Comparison of ENCODE assay signal across 8 cellular contexts in the genomic region with DNA sequence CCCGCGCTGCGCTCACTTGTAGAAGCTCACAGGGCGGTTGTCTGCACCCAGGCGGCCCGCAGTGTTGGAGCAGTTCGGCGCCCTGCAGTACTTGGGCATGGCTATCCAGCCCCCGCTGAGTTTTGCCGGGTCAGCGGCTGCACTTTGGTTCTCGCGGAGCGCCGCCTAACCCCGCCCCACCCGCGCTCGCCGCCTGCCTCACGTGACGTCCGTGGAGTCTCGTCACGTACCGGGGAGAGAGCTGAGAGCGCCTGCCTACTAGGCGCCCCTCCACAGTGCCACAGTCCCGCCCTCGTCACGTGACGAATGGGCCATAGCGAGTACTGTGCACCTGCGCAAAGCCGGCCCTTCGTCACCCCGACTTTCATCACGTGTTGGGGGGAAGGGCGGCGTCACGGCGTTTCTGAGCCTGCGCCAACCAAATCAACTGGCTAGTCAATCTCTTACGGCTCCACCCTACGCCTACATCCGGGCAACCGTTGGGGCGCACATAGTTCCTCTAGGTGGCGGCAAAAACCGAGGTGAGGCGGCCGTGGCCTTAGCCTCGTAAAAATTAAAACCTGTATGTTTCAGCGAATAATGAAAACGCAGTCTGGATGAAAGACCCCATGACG. TPM values are rescaled to one million over a fixed set of nuclear protein-coding genes. Genes with fewer than 3 reads are reported as not detected.
A peak's percentile ranks its signal among the peaks of the same experiment; 100 is the strongest.
DNase-seq lines count a peak whose midpoint lies in the region; ATAC-seq and TF ChIP-seq lines count a peak whose summit lies in the region.

A gene with protein sequence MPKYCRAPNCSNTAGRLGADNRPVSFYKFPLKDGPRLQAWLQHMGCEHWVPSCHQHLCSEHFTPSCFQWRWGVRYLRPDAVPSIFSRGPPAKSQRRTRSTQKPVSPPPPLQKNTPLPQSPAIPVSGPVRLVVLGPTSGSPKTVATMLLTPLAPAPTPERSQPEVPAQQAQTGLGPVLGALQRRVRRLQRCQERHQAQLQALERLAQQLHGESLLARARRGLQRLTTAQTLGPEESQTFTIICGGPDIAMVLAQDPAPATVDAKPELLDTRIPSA (minus strand): TSS at position 167 of the 614 bp plus-strand sequence. CDS start 68 bp downstream, at position 99.

- peak within 1 kb of the TSS; percentile 95 for H3K4me3 Mint-ChIP-seq in natural killer cell treated with Interleukin-12 subunit alpha and Interleukin-12 subunit beta and Interleukin-15 and Interleukin-18, amount 100 ng/mL, for 72 hours

- H3K36me3 Mint-ChIP-seq in natural killer cell treated with Interleukin-12 subunit alpha and Interleukin-12 subunit beta and Interleukin-15 and Interleukin-18, amount 100 ng/mL, for 72 hours, result no peaks in the 10 kb centered on the region

- H3K27ac Mint-ChIP-seq in natural killer cell treated with Interleukin-12 subunit alpha and Interleukin-12 subunit beta and Interleukin-15 and Interleukin-18, amount 100 ng/mL, for 72 hours, result peak within 1 kb of the TSS; percentile 86 to 89

- TF ChIP-seq CTCF in LNCAP (IDR thresholded peaks at IDR 0.05), result peak; percentile 41; the same call in 1 of the 2 replicates
- TF ChIP-seq CTCF in fibroblast of pulmonary artery (IDR thresholded peaks at IDR 0.05; ENCODE audit: low read length, missing control alignments), result peak; percentile 49

- peak; percentile 92 to 93 for ATAC-seq in natural killer cell treated with Interleukin-12 subunit alpha and Interleukin-12 subunit beta and Interleukin-15 and Interleukin-18, amount 100 ng/mL, for 72 hours
- peak; percentile 93 for ATAC-seq in stimulated activated naive CD8-positive, alpha-beta T cell treated with anti-CD3 and anti-CD28 coated beads, Interleukin-15, Interleukin-2, amounts not matched to agents 100 U/mL and 50 U/mL, for 24 hours

- DNase-seq in ELF-1 (ENCODE audit: low read depth, low spot score) (peak; percentile 99), GOT3 (lab: John Stamatoyannopoulos, UW) (peak; percentile 96), RPMI8226 (peak; percentile 98), fibroblast of pulmonary artery (ENCODE audit: low read depth) (peak; percentile 100)
- peak; percentile 100 for DNase-seq in activated T-helper 9 cell treated with anti-CD3 and anti-CD28 coated beads, Interleukin-2, amount 50 U/mL, for 16 hours (ENCODE audit: low read depth)
- DNase-seq in natural killer cell treated with Interleukin-12 subunit alpha and Interleukin-12 subunit beta and Interleukin-15 and Interleukin-18, amount 100 ng/mL, for 72 hours (ENCODE audit: low spot score), result peak; percentile 100
- DNase-seq in stimulated activated naive CD8-positive, alpha-beta T cell treated with anti-CD3 and anti-CD28 coated beads, Interleukin-15, Interleukin-2, amounts not matched to agents 100 U/mL and 50 U/mL, for 24 hours, result peak; percentile 100

- H3K27me3 Mint-ChIP-seq in natural killer cell treated with Interleukin-12 subunit alpha and Interleukin-12 subunit beta and Interleukin-15 and Interleukin-18, amount 100 ng/mL, for 72 hours, result no peaks in the 10 kb centered on the region

- peaks cover 20 to 22% of the 10 kb centered on the region in 2 donors for H3K4me1 Mint-ChIP-seq in natural killer cell treated with Interleukin-12 subunit alpha and Interleukin-12 subunit beta and Interleukin-15 and Interleukin-18, amount 100 ng/mL, for 72 hours (ENCODE audit: low read depth in 2 of 2)

- H3K9me3 Mint-ChIP-seq in natural killer cell treated with Interleukin-12 subunit alpha and Interleukin-12 subunit beta and Interleukin-15 and Interleukin-18, amount 100 ng/mL, for 72 hours, result no peaks in the 10 kb centered on the region

- H3K4me3 ChIP-seq in fibroblast of pulmonary artery (replicated peaks; ENCODE audit: low read depth, low read length), result peak within 1 kb of the TSS; percentile 76

RNA-seq across cellular contexts. Expression of the gene that starts here (rescaled TPM):
- total RNA-seq in natural killer cell treated with Interleukin-12 subunit alpha and Interleukin-12 subunit beta and Interleukin-15 and Interleukin-18, amount 100 ng/mL, for 72 hours, result 1 to 10 TPM in 1 of 2 donors, under 1 TPM in 1; 0.47 to 1.7 TPM

Comparison
In these comparisons a context has a peak if more than half of its experiments do, and no peak if none do; other contexts are left out.
1. Peak in every context shown above with its lines: DNase-seq, ATAC-seq and H3K4me3 ChIP-seq.